7 cellular contexts compared by ENCODE assay signal in the genomic region with DNA sequence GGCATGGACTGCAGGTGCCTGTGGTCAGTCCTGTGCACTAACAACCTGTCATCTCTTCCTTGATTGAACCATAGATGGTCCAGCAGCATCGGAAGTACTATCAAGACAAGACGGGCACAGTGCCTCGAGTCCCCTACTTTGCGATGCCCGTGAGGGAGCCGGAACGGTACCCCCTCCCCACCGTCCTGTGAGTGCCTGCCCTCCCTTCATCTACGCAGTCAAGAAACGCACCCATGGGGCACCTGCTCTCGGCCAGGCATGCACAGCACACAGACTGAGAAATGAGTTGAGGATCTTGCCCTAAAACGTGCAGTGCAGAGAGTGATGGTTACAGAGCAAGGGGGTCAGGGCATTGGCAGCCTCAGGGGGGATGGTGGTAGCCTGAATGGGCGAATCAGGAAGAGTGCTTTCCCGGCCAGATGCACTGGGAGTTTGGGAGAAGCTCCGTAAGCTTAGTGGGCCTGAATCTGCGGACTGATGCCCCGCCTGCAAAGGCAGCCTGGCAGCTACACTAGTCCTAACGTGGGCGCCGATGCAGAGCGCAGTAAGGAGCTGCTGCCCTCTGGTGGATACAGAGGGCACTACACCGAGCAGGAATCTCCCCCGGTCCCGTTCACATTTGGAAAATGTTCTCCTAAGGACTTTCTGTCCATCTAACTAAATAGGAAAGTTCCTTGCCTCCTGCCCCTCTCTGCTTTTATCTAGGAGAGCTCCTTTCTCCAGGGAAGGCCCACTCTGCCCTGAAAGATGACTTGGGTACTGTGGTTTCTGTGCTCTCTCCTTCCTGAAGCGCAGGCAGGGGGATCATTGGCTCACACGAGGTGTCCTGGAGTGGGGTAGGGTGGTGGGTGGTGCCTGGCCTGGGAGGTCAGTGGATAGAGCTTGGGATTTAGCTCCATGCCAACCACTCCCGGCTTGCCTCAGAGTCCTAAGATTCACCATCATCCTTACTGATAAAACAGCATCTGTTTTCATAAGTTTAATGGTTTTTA.
DNase-seq lines count a peak whose midpoint lies in the region; ATAC-seq, FAIRE-seq and TF ChIP-seq lines count a peak whose summit lies in the region.

No MANE protein-coding gene starts in this region.

- no peak overlapping the region for H3K4me3 ChIP-seq in GM12864 (ENCODE audit: low read depth, low read length)
- no peak overlapping the region for H3K4me3 ChIP-seq in hepatocyte
- no peak overlapping the region for H3K4me3 ChIP-seq in small intestine (ENCODE audit: low read depth in 1 of 2, low read length in 2 of 2)

- no peaks in the 10 kb centered on the region for H4K20me1 ChIP-seq in hepatocyte (ENCODE audit: insufficient read depth, poor library complexity, severe bottlenecking)

- H3K9me2 ChIP-seq in hepatocyte (replicated peaks; ENCODE audit: insufficient read depth): no peaks in the 10 kb centered on the region

- H3K9me3 ChIP-seq in hepatocyte (ENCODE audit: low read depth): no peaks in the 10 kb centered on the region
- no peaks in the 10 kb centered on the region for H3K9me3 ChIP-seq in small intestine (ENCODE audit: control insufficient read depth, low read depth)

- H3K27me3 ChIP-seq in hepatocyte (peaks cover 3% of the 10 kb centered on the region), small intestine (ENCODE audit: control insufficient read depth in 2 of 2, insufficient read depth in 2 of 2, low read length in 2 of 2) (no peaks in the 10 kb centered on the region)

- H2AFZ ChIP-seq in hepatocyte: no peak overlapping the region

- H3K36me3 ChIP-seq in hepatocyte (replicated peaks; ENCODE audit: insufficient read depth, low read depth): no peaks in the 10 kb centered on the region
- no peaks in the 10 kb centered on the region for H3K36me3 ChIP-seq in small intestine (ENCODE audit: control insufficient read depth in 2 of 2, insufficient read depth in 2 of 2, low read length in 2 of 2)

- ATAC-seq in GM19397 (IDR thresholded peaks at IDR 0.05; ENCODE audit: unreplicated experiment): no peak

- H3K27ac ChIP-seq in hepatocyte (no peak overlapping the region), small intestine (ENCODE audit: low read depth in 1 of 2, low read length in 1 of 2) (no peak overlapping the region)

- FAIRE-seq in small intestine (lab: Jason Lieb, UNC): no peak

- H3K4me2 ChIP-seq in hepatocyte: no peak overlapping the region

- H3K4me1 ChIP-seq in hepatocyte (ENCODE audit: insufficient read depth): no peaks in the 10 kb centered on the region
- no peaks in the 10 kb centered on the region for H3K4me1 ChIP-seq in small intestine (ENCODE audit: control insufficient read depth in 2 of 2, insufficient read depth in 1 of 2, low read depth in 1 of 2, low read length in 1 of 2)

- DNase-seq in GM12864 (ENCODE audit: low read depth) (no peak), NCI-H1105 treated with DMSO at 0.1 percent for 48 hours (lab: John Stamatoyannopoulos, UW) (peak; percentile 59), T-helper 1 cell (peak in 4 of 5 donors; percentile 37 to 56 (median 42)), amniotic stem cell (lab: John Stamatoyannopoulos, UW) (peak; percentile 21), hepatocyte (ENCODE audit: low spot score) (peak; percentile 85), small intestine (peak; percentile 45)

- TF ChIP-seq CTCF in GM12864 (IDR thresholded peaks at IDR 0.05; ENCODE audit: low read depth, low read length, missing control alignments): peak; percentile 99
- peak; percentile 96 for TF ChIP-seq CTCF in hepatocyte (IDR thresholded peaks at IDR 0.05; ENCODE audit: poor library complexity)

- WGBS in hepatocyte (ENCODE audit: low lambda C conversion rate, missing lambda C conversion rate): 49% methylated on average over 27 of the region's 27 CpGs
- WGBS in small intestine, 3 donors: 39 to 44% (median 42%) methylated on average over 27 of the region's 27 CpGs

- no peaks in the 10 kb centered on the region for H3K79me2 ChIP-seq in hepatocyte
